ENCODE assay signal across 17 cellular contexts in genomic region chr10:78831001-78831400, GRCh38.
"Had no signal": no experiment of that assay in that cellular context is flagged by ENCODE, and none has a peak within 500 bp of the region (broad histone marks: within the 10 kb centered on the region; RNA-seq: fewer than 3 reads in every experiment).

No MANE protein-coding gene starts in this region.

- H3K4me1 Mint-ChIP-seq: activated CD4-positive, alpha-beta T cell treated with anti-CD3 and anti-CD28 coated beads, Interleukin-2, amount 10 ng/mL, durations not matched to agents 7 days and 5 days; naive B cell had no signal

- H3K4me3 Mint-ChIP-seq: activated CD4-positive, alpha-beta T cell treated with anti-CD3 and anti-CD28 coated beads, Interleukin-2, amount 10 ng/mL, durations not matched to agents 7 days and 5 days; activated naive CD4-positive, alpha-beta T cell treated with anti-CD3 and anti-CD28 coated beads for 36 hours; activated T-cell treated with anti-CD3 and anti-CD28 coated beads, Interleukin-2, amount 50 U/mL, for 4 hours; stimulated activated naive CD8-positive, alpha-beta T cell treated with anti-CD3 and anti-CD28 coated beads, Interleukin-15, Interleukin-2, amounts not matched to agents 100 ng/mL and 50 ng/mL, for 24 hours had no signal

- H3K4me3 ChIP-seq: left lung, suprapubic skin, transverse colon, uterus had no signal

- ATAC-seq: activated T-cell treated with anti-CD3 and anti-CD28 coated beads, Interleukin-2, amount 50 U/mL, for 4 hours; left lung had no signal

- H3K9me3 ChIP-seq: suprapubic skin, transverse colon, uterus had no signal

- H3K27ac Mint-ChIP-seq: activated CD4-positive, alpha-beta T cell treated with anti-CD3 and anti-CD28 coated beads, Interleukin-2, amount 10 ng/mL, durations not matched to agents 7 days and 5 days; activated naive CD4-positive, alpha-beta T cell treated with anti-CD3 and anti-CD28 coated beads for 36 hours; stimulated activated naive CD8-positive, alpha-beta T cell treated with anti-CD3 and anti-CD28 coated beads, Interleukin-15, Interleukin-2, amounts not matched to agents 100 ng/mL and 50 ng/mL, for 24 hours had no signal

- H3K4me1 ChIP-seq: left lung, suprapubic skin, transverse colon, uterus had no signal

- DNase-seq: activated CD4-positive, alpha-beta T cell treated with anti-CD3 and anti-CD28 coated beads, Interleukin-2, amount 10 ng/mL, durations not matched to agents 7 days and 5 days; activated CD8-positive, alpha-beta memory T cell treated with anti-CD3 and anti-CD28 coated beads, Interleukin-2, amount 50 U/mL, for 4 hours; activated naive CD4-positive, alpha-beta T cell treated with anti-CD3 and anti-CD28 coated beads for 36 hours; activated T-cell treated with anti-CD3 and anti-CD28 coated beads, Interleukin-2, amount 50 U/mL, for 4 hours; anterior cingulate cortex; cortex of kidney; effector CD4-positive, alpha-beta T cell; left lung; naive B cell; occipital lobe; retina; T-helper 1 cell; T-helper 9 cell; transverse colon; uterus had no signal

- H3K36me3 ChIP-seq: left lung, suprapubic skin, transverse colon, uterus had no signal

- H3K27ac ChIP-seq: left lung, suprapubic skin, transverse colon, uterus had no signal

- H3K27me3 ChIP-seq: left lung, suprapubic skin, transverse colon, uterus had no signal

- H3K9me3 Mint-ChIP-seq: stimulated activated naive CD8-positive, alpha-beta T cell treated with anti-CD3 and anti-CD28 coated beads, Interleukin-15, Interleukin-2, amounts not matched to agents 100 ng/mL and 50 ng/mL, for 24 hours had no signal
